ENCODE assay signal across 8 cellular contexts in the genomic region with DNA sequence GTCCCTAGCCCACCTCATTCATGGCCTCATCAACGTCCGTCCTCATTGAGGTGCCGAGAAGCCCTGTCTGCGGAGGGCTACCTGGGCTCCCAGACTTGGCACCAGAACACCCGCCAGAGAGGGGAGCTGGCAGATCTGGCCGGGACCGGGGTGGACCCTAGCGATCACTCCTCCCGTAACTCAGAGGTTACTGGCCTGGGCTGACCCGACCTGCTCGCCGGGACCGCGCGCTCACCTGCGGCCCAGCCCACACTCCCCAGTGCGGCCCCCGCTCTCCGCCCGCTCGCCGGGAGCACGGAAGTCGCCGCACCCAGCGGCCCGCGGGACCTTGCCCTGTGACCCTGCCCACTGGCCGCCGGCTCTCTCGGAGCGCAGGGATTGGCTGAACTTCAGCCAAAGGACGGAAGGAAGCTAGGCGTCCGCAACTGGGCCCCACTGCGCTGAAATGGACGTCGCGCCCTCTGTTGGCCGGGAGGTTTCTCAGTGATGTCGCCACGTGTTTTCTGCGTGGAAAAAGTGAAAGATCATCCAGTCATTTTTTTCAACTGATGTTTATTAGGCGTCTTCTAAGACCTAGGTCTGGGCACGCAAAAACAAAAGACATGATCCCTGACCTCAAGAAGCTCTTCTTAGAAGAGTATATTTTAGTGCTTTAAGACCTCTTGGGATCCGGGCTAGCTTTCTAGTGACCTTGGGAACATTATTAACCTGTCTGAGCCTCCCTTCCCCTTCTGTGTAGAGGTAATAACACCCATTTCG. TPM values are rescaled to one million over a fixed set of nuclear protein-coding genes. Genes with fewer than 3 reads are reported as not detected.
DNase-seq lines count a peak whose midpoint lies in the region; TF ChIP-seq lines count a peak whose summit lies in the region.

A gene with protein sequence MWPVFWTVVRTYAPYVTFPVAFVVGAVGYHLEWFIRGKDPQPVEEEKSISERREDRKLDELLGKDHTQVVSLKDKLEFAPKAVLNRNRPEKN (minus strand): TSS at position 308 of the 759 bp plus-strand sequence. CDS start 3,772 bp downstream, outside the sequence.

- peak; percentile 64 for TF ChIP-seq RAD21 in neural cell (conservative IDR thresholded peaks at IDR 0.05)

- intact Hi-C loops in stomach (cut with DNase I; ENCODE audit: low total_unique reads) = no loop called here

- peak within 1 kb of the TSS; percentile 88 for H3K4me2 ChIP-seq in neural cell (ENCODE audit: low read length)

- peaks cover 24% of the 10 kb centered on the region for H3K79me2 ChIP-seq in neural cell (replicated peaks; ENCODE audit: insufficient read depth, low read length)

- H3K9ac ChIP-seq in ES-I3 (ENCODE audit: low read depth, low read length) (peak within 1 kb of the TSS; percentile 90), neural cell (ENCODE audit: low read length) (peak within 1 kb of the TSS; percentile 85)

- H3K4me3 ChIP-seq in H7 (ENCODE audit: insufficient read depth, low read depth, low read length) = peak within 1 kb of the TSS; percentile 85
- peak within 1 kb of the TSS; percentile 92 for H3K4me3 ChIP-seq in neural cell (ENCODE audit: low read length)
- peak within 1 kb of the TSS; percentile 66 to 94 (median 92) for H3K4me3 ChIP-seq in stomach

- H2AFZ ChIP-seq in neural cell (ENCODE audit: low read depth, low read length) = peak within 1 kb of the TSS; percentile 75

- no peaks in the 10 kb centered on the region for H3K9me2 ChIP-seq in neural cell (ENCODE audit: insufficient read depth, low read length)

- DNase-seq in H7 = peak; percentile 98
- DNase-seq in M059J (ENCODE audit: low read depth) = peak; percentile 94
- DNase-seq in SIG-M5 (lab: John Stamatoyannopoulos, UW) = peak; percentile 50
- DNase-seq in activated gamma-delta T cell (lab: John Stamatoyannopoulos, UW) = peak; percentile 73
- peak; percentile 88 for DNase-seq in fibroblast of the conjunctiva (ENCODE audit: low read depth)
- peak; percentile 96 for DNase-seq in stomach

- peak in 1 of 4 donors; percentile 85 for TF ChIP-seq POLR2A in stomach (IDR thresholded peaks at IDR 0.05)

- no peaks in the 10 kb centered on the region for H4K20me1 ChIP-seq in neural cell (ENCODE audit: insufficient read depth)

- H3K4me1 ChIP-seq in ES-I3 (ENCODE audit: insufficient read depth, low read length) (peaks cover 4% of the 10 kb centered on the region), stomach (peaks cover 16 to 40% (median 32%) of the 10 kb centered on the region in 4 donors)

- H3K36me3 ChIP-seq in ES-I3 (ENCODE audit: insufficient read depth, low read length) (0 out of 2 replicates have a peak, but pooled peaks cover 3% of the 10 kb centered on the region), H7 (replicated peaks; ENCODE audit: control insufficient read depth, insufficient read depth, low read length) (peaks cover 9% of the 10 kb centered on the region), neural cell (ENCODE audit: insufficient read depth, low read length) (no peaks in the 10 kb centered on the region), stomach (peaks cover 11 to 20% (median 18%) of the 10 kb centered on the region in 4 donors)

- 1% methylated on average over 20 to 47 of the region's 47 CpGs for WGBS in stomach, 5 donors

- H3K9me3 ChIP-seq in ES-I3 (ENCODE audit: control insufficient read depth, insufficient read depth, low read length) (no peaks in the 10 kb centered on the region), neural cell (ENCODE audit: low read length) (no peaks in the 10 kb centered on the region), stomach (no peaks in the 10 kb centered on the region)

- peak within 1 kb of the TSS; percentile 25 for H3K27ac ChIP-seq in neural cell (ENCODE audit: low read length)
- H3K27ac ChIP-seq in stomach = peak within 1 kb of the TSS; percentile 82 to 96 (median 86)

- TF ChIP-seq CTCF in neural cell (IDR thresholded peaks at IDR 0.05; ENCODE audit: poor library complexity, severe bottlenecking) = peak; percentile 93
- peak in 5 of 7 experiments; percentile 69 to 96 (median 82) for TF ChIP-seq CTCF in stomach (IDR thresholded peaks at IDR 0.05)

- H3F3A ChIP-seq in neural cell (ENCODE audit: insufficient read depth, low read length, poor library complexity, severe bottlenecking) = no peaks in the 10 kb centered on the region

- TF ChIP-seq EP300 in neural cell (conservative IDR thresholded peaks at IDR 0.05; ENCODE audit: poor library complexity, severe bottlenecking) (peak; percentile 29), stomach (IDR thresholded peaks at IDR 0.05) (no peak)

- H3K27me3 ChIP-seq in H7 (ENCODE audit: control insufficient read depth, insufficient read depth, low read length) = peaks cover 8% of the 10 kb centered on the region
- no peaks in the 10 kb centered on the region for H3K27me3 ChIP-seq in neural cell (ENCODE audit: insufficient read depth, low read depth, low read length)
- H3K27me3 ChIP-seq in stomach = no peaks in the 10 kb centered on the region

TF ChIP-seq in neural cell, 6 proteins besides CTCF, POLR2A, EP300 and RAD21:
- TF ChIP-seq MXI1 (conservative IDR thresholded peaks at IDR 0.05; ENCODE audit: poor library complexity, severe bottlenecking) (peak; percentile 91), POLR2AphosphoS5 (IDR thresholded peaks at IDR 0.05) (peak; percentile 77), TAF1 (IDR thresholded peaks at IDR 0.05; ENCODE audit: low read depth) (no peak), SMC3 (conservative IDR thresholded peaks at IDR 0.05; ENCODE audit: poor library complexity) (peak; percentile 76), EZH2 (IDR thresholded peaks at IDR 0.05; ENCODE audit: borderline replicate concordance, insufficient read depth, low read length, poor library complexity, severe bottlenecking) (no peak)
- TF ChIP-seq, protein P1, sequence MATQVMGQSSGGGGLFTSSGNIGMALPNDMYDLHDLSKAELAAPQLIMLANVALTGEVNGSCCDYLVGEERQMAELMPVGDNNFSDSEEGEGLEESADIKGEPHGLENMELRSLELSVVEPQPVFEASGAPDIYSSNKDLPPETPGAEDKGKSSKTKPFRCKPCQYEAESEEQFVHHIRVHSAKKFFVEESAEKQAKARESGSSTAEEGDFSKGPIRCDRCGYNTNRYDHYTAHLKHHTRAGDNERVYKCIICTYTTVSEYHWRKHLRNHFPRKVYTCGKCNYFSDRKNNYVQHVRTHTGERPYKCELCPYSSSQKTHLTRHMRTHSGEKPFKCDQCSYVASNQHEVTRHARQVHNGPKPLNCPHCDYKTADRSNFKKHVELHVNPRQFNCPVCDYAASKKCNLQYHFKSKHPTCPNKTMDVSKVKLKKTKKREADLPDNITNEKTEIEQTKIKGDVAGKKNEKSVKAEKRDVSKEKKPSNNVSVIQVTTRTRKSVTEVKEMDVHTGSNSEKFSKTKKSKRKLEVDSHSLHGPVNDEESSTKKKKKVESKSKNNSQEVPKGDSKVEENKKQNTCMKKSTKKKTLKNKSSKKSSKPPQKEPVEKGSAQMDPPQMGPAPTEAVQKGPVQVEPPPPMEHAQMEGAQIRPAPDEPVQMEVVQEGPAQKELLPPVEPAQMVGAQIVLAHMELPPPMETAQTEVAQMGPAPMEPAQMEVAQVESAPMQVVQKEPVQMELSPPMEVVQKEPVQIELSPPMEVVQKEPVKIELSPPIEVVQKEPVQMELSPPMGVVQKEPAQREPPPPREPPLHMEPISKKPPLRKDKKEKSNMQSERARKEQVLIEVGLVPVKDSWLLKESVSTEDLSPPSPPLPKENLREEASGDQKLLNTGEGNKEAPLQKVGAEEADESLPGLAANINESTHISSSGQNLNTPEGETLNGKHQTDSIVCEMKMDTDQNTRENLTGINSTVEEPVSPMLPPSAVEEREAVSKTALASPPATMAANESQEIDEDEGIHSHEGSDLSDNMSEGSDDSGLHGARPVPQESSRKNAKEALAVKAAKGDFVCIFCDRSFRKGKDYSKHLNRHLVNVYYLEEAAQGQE (IDR thresholded peaks at IDR 0.05; ENCODE audit: borderline replicate concordance) = peak; percentile 40

RNA-seq across cellular contexts. Expression of the gene that starts here (rescaled TPM):
- 39.8 and 55.4 TPM in 2 replicates for total RNA-seq in H7 (2014; rRNA removed; shearing (Covaris generic))
- total RNA-seq in M059J (2014; rRNA removed; shearing (Covaris generic)) = 36.1 and 44.9 TPM in 2 replicates
- polyA plus RNA-seq in neural cell (39.9 and 42.6 TPM in 2 replicates), stomach (10 to 100 TPM; 22.9 to 28.9 (median 26.4) TPM)
- polyA minus RNA-seq in neural cell = 18.3 and 22.1 TPM in 2 replicates
- 10 to 100 TPM in 3 of 5 donors, 1 to 10 TPM in 1, under 1 TPM in 1; 0.58 to 22.8 (median 12.5) TPM for total RNA-seq in stomach

Comparison
In these comparisons a context has a peak if more than half of its experiments do, and no peak if none do; other contexts are left out.
1. Peak in every context shown above with its lines: DNase-seq, H3K4me3 ChIP-seq and H3K27ac ChIP-seq.